Comparison of ENCODE assay signal across 1 cellular context in genomic region chr7:127652333-127653248, GRCh38.
A peak's percentile ranks its signal among the peaks of the same experiment; 100 is the strongest.
TF ChIP-seq lines count a peak whose summit lies in the region.

No MANE protein-coding gene starts in this region.

TF ChIP-seq in HepG2, 621 proteins besides CTCF, POLR2A, EP300 and RAD21 (continued from another document):
- no peak for TF ChIP-seq PATZ1 (CRISPR knock-in tag; IDR thresholded peaks at IDR 0.05)
- peak; percentile 10; the same call in 1 of the 2 replicates for TF ChIP-seq KDM5B (CRISPR knock-in tag; IDR thresholded peaks at IDR 0.05; ENCODE audit: borderline replicate concordance)
- peak; percentile 13; the same call in 1 of the 2 replicates for TF ChIP-seq ZNF605 (CRISPR knock-in tag; IDR thresholded peaks at IDR 0.05)
- peak; percentile 27; the same call in 1 of the 2 replicates for TF ChIP-seq UBTF (CRISPR knock-in tag; IDR thresholded peaks at IDR 0.05)
- peak; percentile 69 for TF ChIP-seq AGO2 (optimal IDR thresholded peaks at IDR 0.05; ENCODE audit: low read depth, low read length)
- TF ChIP-seq IRX3 (CRISPR knock-in tag; IDR thresholded peaks at IDR 0.05; ENCODE audit: borderline replicate concordance, low read depth), result 0 out of 2 replicates have a peak, but pooled peaks have one; percentile 61
- no peak for TF ChIP-seq ZNF772 (CRISPR knock-in tag; IDR thresholded peaks at IDR 0.05)
- TF ChIP-seq NR0B2 (CRISPR knock-in tag; IDR thresholded peaks at IDR 0.05), result 0 out of 2 replicates have a peak, but pooled peaks have one; percentile 74
- TF ChIP-seq, protein P1, sequence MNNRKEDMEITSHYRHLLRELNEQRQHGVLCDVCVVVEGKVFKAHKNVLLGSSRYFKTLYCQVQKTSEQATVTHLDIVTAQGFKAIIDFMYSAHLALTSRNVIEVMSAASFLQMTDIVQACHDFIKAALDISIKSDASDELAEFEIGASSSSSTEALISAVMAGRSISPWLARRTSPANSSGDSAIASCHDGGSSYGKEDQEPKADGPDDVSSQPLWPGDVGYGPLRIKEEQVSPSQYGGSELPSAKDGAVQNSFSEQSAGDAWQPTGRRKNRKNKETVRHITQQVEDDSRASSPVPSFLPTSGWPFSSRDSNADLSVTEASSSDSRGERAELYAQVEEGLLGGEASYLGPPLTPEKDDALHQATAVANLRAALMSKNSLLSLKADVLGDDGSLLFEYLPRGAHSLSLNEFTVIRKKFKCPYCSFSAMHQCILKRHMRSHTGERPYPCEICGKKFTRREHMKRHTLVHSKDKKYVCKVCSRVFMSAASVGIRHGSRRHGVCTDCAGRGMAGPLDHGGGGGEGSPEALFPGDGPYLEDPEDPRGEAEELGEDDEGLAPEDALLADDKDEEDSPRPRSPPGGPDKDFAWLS (CRISPR knock-in tag; IDR thresholded peaks at IDR 0.05; ENCODE audit: borderline replicate concordance), result no peak
- TF ChIP-seq, protein P2, sequence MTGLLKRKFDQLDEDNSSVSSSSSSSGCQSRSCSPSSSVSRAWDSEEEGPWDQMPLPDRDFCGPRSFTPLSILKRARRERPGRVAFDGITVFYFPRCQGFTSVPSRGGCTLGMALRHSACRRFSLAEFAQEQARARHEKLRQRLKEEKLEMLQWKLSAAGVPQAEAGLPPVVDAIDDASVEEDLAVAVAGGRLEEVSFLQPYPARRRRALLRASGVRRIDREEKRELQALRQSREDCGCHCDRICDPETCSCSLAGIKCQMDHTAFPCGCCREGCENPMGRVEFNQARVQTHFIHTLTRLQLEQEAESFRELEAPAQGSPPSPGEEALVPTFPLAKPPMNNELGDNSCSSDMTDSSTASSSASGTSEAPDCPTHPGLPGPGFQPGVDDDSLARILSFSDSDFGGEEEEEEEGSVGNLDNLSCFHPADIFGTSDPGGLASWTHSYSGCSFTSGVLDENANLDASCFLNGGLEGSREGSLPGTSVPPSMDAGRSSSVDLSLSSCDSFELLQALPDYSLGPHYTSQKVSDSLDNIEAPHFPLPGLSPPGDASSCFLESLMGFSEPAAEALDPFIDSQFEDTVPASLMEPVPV (CRISPR knock-in tag; IDR thresholded peaks at IDR 0.05), result peak; percentile 58; the same call in 1 of the 2 replicates
- peak; percentile 37; the same call in 1 of the 2 replicates for TF ChIP-seq SAP130 (CRISPR knock-in tag; IDR thresholded peaks at IDR 0.05; ENCODE audit: low read depth)
- peak; percentile 65; the same call in 1 of the 2 replicates for TF ChIP-seq ZNF234 (CRISPR knock-in tag; conservative IDR thresholded peaks at IDR 0.05)
- TF ChIP-seq ZNF337 (CRISPR knock-in tag; IDR thresholded peaks at IDR 0.05; ENCODE audit: borderline replicate concordance, low read depth), result 0 out of 2 replicates have a peak, but pooled peaks have one; percentile 58
- TF ChIP-seq ZSCAN25 (CRISPR knock-in tag; IDR thresholded peaks at IDR 0.05), result 0 out of 2 replicates have a peak, but pooled peaks have one; percentile 34
- TF ChIP-seq CHD2 (IDR thresholded peaks at IDR 0.05; ENCODE audit: low read depth, low read length), result 0 out of 2 replicates have a peak, but pooled peaks have one; percentile 16
- TF ChIP-seq PBX3 (CRISPR knock-in tag; IDR thresholded peaks at IDR 0.05; ENCODE audit: borderline replicate concordance), result no peak
- no peak for TF ChIP-seq SALL1 (CRISPR knock-in tag; IDR thresholded peaks at IDR 0.05)
- 0 out of 2 replicates have a peak, but pooled peaks have one; percentile 0 for TF ChIP-seq ZNF576 (CRISPR knock-in tag; IDR thresholded peaks at IDR 0.05)
- no peak for TF ChIP-seq BCL6 (CRISPR knock-in tag; IDR thresholded peaks at IDR 0.05)
- TF ChIP-seq ZC3H4 (CRISPR knock-in tag; IDR thresholded peaks at IDR 0.05; ENCODE audit: borderline replicate concordance), result 0 out of 2 replicates have a peak, but pooled peaks have one; percentile 35
- TF ChIP-seq TIGD3 (CRISPR knock-in tag; IDR thresholded peaks at IDR 0.05; ENCODE audit: borderline replicate concordance), result 0 out of 2 replicates have a peak, but pooled peaks have one; percentile 52
- TF ChIP-seq, protein P3, sequence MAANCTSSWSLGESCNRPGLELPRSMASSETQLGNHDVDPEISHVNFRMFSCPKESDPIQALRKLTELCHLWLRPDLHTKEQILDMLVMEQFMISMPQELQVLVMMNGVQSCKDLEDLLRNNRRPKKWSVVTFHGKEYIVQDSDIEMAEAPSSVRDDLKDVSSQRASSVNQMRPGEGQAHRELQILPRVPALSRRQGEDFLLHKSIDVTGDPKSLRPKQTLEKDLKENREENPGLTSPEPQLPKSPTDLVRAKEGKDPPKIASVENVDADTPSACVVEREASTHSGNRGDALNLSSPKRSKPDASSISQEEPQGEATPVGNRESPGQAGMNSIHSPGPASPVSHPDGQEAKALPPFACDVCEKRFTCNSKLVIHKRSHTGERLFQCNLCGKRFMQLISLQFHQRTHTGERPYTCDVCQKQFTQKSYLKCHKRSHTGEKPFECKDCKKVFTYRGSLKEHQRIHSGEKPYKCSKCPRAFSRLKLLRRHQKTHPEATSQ (CRISPR knock-in tag; IDR thresholded peaks at IDR 0.05; ENCODE audit: borderline replicate concordance), result 0 out of 2 replicates have a peak, but pooled peaks have one; percentile 36
- no peak for TF ChIP-seq KAT2B (IDR thresholded peaks at IDR 0.05; ENCODE audit: borderline replicate concordance, low read depth, low read length)
- peak; percentile 47; the same call in 1 of the 2 replicates for TF ChIP-seq ZNF501 (CRISPR knock-in tag; IDR thresholded peaks at IDR 0.05)
- no peak for TF ChIP-seq ZNF33A (CRISPR knock-in tag; IDR thresholded peaks at IDR 0.05; ENCODE audit: borderline replicate concordance)
- TF ChIP-seq ZNF891 (CRISPR knock-in tag; IDR thresholded peaks at IDR 0.05), result peak; percentile 49; the same call in 1 of the 2 replicates
- TF ChIP-seq ONECUT2 (CRISPR knock-in tag; IDR thresholded peaks at IDR 0.05), result peak; percentile 58; the same call in 1 of the 2 replicates
- peak; percentile 34; the same call in 1 of the 2 replicates for TF ChIP-seq ZNF619 (CRISPR knock-in tag; IDR thresholded peaks at IDR 0.05)
- TF ChIP-seq ZNF724P (CRISPR knock-in tag; IDR thresholded peaks at IDR 0.05; ENCODE audit: borderline replicate concordance), result peak; percentile 2; the same call in 1 of the 2 replicates
- 0 out of 2 replicates have a peak, but pooled peaks have one; percentile 16 for TF ChIP-seq THAP8 (CRISPR knock-in tag; IDR thresholded peaks at IDR 0.05; ENCODE audit: borderline replicate concordance)
- TF ChIP-seq ZNF850 (CRISPR knock-in tag; conservative IDR thresholded peaks at IDR 0.05), result peak; percentile 91
- no peak for TF ChIP-seq ATF7 (IDR thresholded peaks at IDR 0.05)
- TF ChIP-seq ATF7 (CRISPR knock-in tag; IDR thresholded peaks at IDR 0.05), result 0 out of 2 replicates have a peak, but pooled peaks have one; percentile 18
- TF ChIP-seq BORCS8-MEF2B (CRISPR knock-in tag; IDR thresholded peaks at IDR 0.05), result peak; percentile 48; the same call in 1 of the 2 replicates
- TF ChIP-seq KAT7 (CRISPR knock-in tag; IDR thresholded peaks at IDR 0.05; ENCODE audit: borderline replicate concordance), result peak; percentile 74; the same call in 1 of the 2 replicates
- TF ChIP-seq ZNF83 (CRISPR knock-in tag; IDR thresholded peaks at IDR 0.05; ENCODE audit: borderline replicate concordance), result no peak; the same call in 1 of the 2 replicates
